33 cellular contexts compared by ENCODE assay signal in genomic region chr13:71811344-71811743, GRCh38. TPM values are rescaled to one million over a fixed set of nuclear protein-coding genes. Genes with fewer than 3 reads are reported as not detected.
"Had no signal": no experiment of that assay in that cellular context is flagged by ENCODE, and none has a peak within 500 bp of the region (broad histone marks: within the 10 kb centered on the region; RNA-seq: fewer than 3 reads in every experiment).

No MANE protein-coding gene starts in this region.

- H3K27me3 ChIP-seq: adrenal gland, body of pancreas, esophagus muscularis mucosa, foreskin keratinocyte, gastrocnemius medialis, heart right ventricle had no signal

- H3K9me3 ChIP-seq: adrenal gland, body of pancreas, esophagus muscularis mucosa, gastrocnemius medialis, heart right ventricle had no signal

- DNase-seq: activated CD4-positive, alpha-beta memory T cell treated with anti-CD3 and anti-CD28 coated beads for 36 hours; activated CD4-positive, alpha-beta T cell treated with anti-CD3 and anti-CD28 coated beads for 36 hours; activated CD4-positive, alpha-beta T cell treated with anti-CD3 and anti-CD28 coated beads, Interleukin-2, amount 10 ng/mL, durations not matched to agents 24 days and 14 days; activated CD4-positive, CD25-positive, alpha-beta regulatory T cell; activated CD4-positive, CD25-positive, alpha-beta regulatory T cell treated with anti-CD3 and anti-CD28 coated beads, Interleukin-2, amount 50 U/mL, for 72 hours; activated CD8-positive, alpha-beta memory T cell treated with anti-CD3 and anti-CD28 coated beads, Interleukin-2, amount 10 ng/mL, durations not matched to agents 7 days and 5 days; activated CD8-positive, alpha-beta memory T cell treated with anti-CD3 and anti-CD28 coated beads, Interleukin-2, amount 50 U/mL, for 4 hours; activated CD8-positive, alpha-beta T cell treated with anti-CD3 and anti-CD28 coated beads, Interleukin-2, amount 10 ng/mL, durations not matched to agents 7 days and 5 days; activated effector memory CD4-positive, alpha-beta T cell treated with anti-CD3 and anti-CD28 coated beads, Interleukin-2, amount 50 U/mL, for 16 hours; activated naive CD4-positive, alpha-beta T cell treated with anti-CD3 and anti-CD28 coated beads for 36 hours; activated naive CD8-positive, alpha-beta T cell treated with anti-CD3 and anti-CD28 coated beads for 36 hours; activated naive CD8-positive, alpha-beta T cell treated with anti-CD3 and anti-CD28 coated beads, Interleukin-2, amount 50 U/mL, for 24 hours; activated T-cell treated with anti-CD3 and anti-CD28 coated beads, Interleukin-2, amount 50 U/mL, for 1 hour; activated T-cell treated with anti-CD3 and anti-CD28 coated beads, Interleukin-2, amount 50 U/mL, for 48 hours; adrenal gland; amygdala; aorta; body of pancreas; caudate nucleus; cortex of kidney; effector CD8-positive, alpha-beta T cell; erythroblast; foreskin keratinocyte; gastrocnemius medialis; heart right ventricle; T-helper 2 cell had no signal

- H3K4me3 ChIP-seq: adrenal gland, body of pancreas, esophagus muscularis mucosa, gastrocnemius medialis, heart right ventricle had no signal

- H3K27me3 Mint-ChIP-seq: activated CD4-positive, alpha-beta memory T cell treated with anti-CD3 and anti-CD28 coated beads for 36 hours; activated CD4-positive, alpha-beta T cell treated with anti-CD3 and anti-CD28 coated beads for 36 hours; activated CD4-positive, alpha-beta T cell treated with anti-CD3 and anti-CD28 coated beads, Interleukin-2, amount 10 ng/mL, durations not matched to agents 24 days and 14 days; activated CD8-positive, alpha-beta memory T cell treated with anti-CD3 and anti-CD28 coated beads, Interleukin-2, amount 10 ng/mL, durations not matched to agents 7 days and 5 days; activated naive CD4-positive, alpha-beta T cell treated with anti-CD3 and anti-CD28 coated beads, Interleukin-2, amount 50 U/mL, for 24 hours; activated naive CD8-positive, alpha-beta T cell treated with anti-CD3 and anti-CD28 coated beads for 36 hours; activated naive CD8-positive, alpha-beta T cell treated with anti-CD3 and anti-CD28 coated beads, Interleukin-2, amount 50 U/mL, for 24 hours had no signal

- H3K9me3 Mint-ChIP-seq: activated CD4-positive, alpha-beta memory T cell treated with anti-CD3 and anti-CD28 coated beads for 36 hours; activated CD4-positive, alpha-beta T cell treated with anti-CD3 and anti-CD28 coated beads, Interleukin-2, amount 10 ng/mL, durations not matched to agents 24 days and 14 days; activated naive CD4-positive, alpha-beta T cell treated with anti-CD3 and anti-CD28 coated beads for 36 hours; activated naive CD4-positive, alpha-beta T cell treated with anti-CD3 and anti-CD28 coated beads, Interleukin-2, amount 50 U/mL, for 24 hours; activated naive CD8-positive, alpha-beta T cell treated with anti-CD3 and anti-CD28 coated beads for 36 hours; activated naive CD8-positive, alpha-beta T cell treated with anti-CD3 and anti-CD28 coated beads, Interleukin-2, amount 50 U/mL, for 24 hours; activated T-helper 1 cell treated with anti-CD3 and anti-CD28 coated beads, Interleukin-12 subunit alpha, Interleukin-12 subunit beta, Interleukin-2, Interleukin-4 antibody, amounts not matched to agents 30 ng/mL and 10 ng/mL and 1 ng/mL, durations not matched to agents 14 hours and 24 hours and 36 hours; activated T-helper 2 cell treated with anti-CD3 and anti-CD28 coated beads, Interferon-gamma antibody, Interleukin-2, Interleukin-4, amounts not matched to agents 10 μg/mL and 5 μg/mL and 100 μg/mL, durations not matched to agents 14 hours and 24 hours and 36 hours had no signal

- H3K4me3 Mint-ChIP-seq: activated CD4-positive, alpha-beta memory T cell treated with anti-CD3 and anti-CD28 coated beads for 36 hours; activated CD4-positive, alpha-beta T cell treated with anti-CD3 and anti-CD28 coated beads for 36 hours; activated CD4-positive, alpha-beta T cell treated with anti-CD3 and anti-CD28 coated beads, Interleukin-2, amount 10 ng/mL, durations not matched to agents 24 days and 14 days; activated CD8-positive, alpha-beta memory T cell treated with anti-CD3 and anti-CD28 coated beads, Interleukin-2, amount 10 ng/mL, durations not matched to agents 7 days and 5 days; activated CD8-positive, alpha-beta T cell treated with anti-CD3 and anti-CD28 coated beads, Interleukin-2, amount 10 ng/mL, durations not matched to agents 7 days and 5 days; activated naive CD4-positive, alpha-beta T cell treated with anti-CD3 and anti-CD28 coated beads for 36 hours; activated naive CD4-positive, alpha-beta T cell treated with anti-CD3 and anti-CD28 coated beads, Interleukin-2, amount 50 U/mL, for 24 hours; activated naive CD8-positive, alpha-beta T cell treated with anti-CD3 and anti-CD28 coated beads for 36 hours; activated naive CD8-positive, alpha-beta T cell treated with anti-CD3 and anti-CD28 coated beads, Interleukin-2, amount 50 U/mL, for 24 hours; activated T-helper 1 cell treated with anti-CD3 and anti-CD28 coated beads, Interleukin-12 subunit alpha, Interleukin-12 subunit beta, Interleukin-2, Interleukin-4 antibody, amounts not matched to agents 30 ng/mL and 10 ng/mL and 1 ng/mL, durations not matched to agents 14 hours and 24 hours and 36 hours had no signal

- H3K36me3 Mint-ChIP-seq: activated CD4-positive, alpha-beta memory T cell treated with anti-CD3 and anti-CD28 coated beads for 36 hours; activated CD8-positive, alpha-beta memory T cell treated with anti-CD3 and anti-CD28 coated beads, Interleukin-2, amount 10 ng/mL, durations not matched to agents 7 days and 5 days; activated naive CD4-positive, alpha-beta T cell treated with anti-CD3 and anti-CD28 coated beads, Interleukin-2, amount 50 U/mL, for 24 hours; activated naive CD8-positive, alpha-beta T cell treated with anti-CD3 and anti-CD28 coated beads for 36 hours had no signal

- H3K4me1 ChIP-seq: adrenal gland, body of pancreas, esophagus muscularis mucosa, foreskin keratinocyte, gastrocnemius medialis had no signal

- H3K4me1 Mint-ChIP-seq: activated CD4-positive, alpha-beta T cell treated with anti-CD3 and anti-CD28 coated beads for 36 hours; activated CD4-positive, alpha-beta T cell treated with anti-CD3 and anti-CD28 coated beads, Interleukin-2, amount 10 ng/mL, durations not matched to agents 24 days and 14 days; activated CD8-positive, alpha-beta memory T cell treated with anti-CD3 and anti-CD28 coated beads, Interleukin-2, amount 10 ng/mL, durations not matched to agents 7 days and 5 days; activated naive CD4-positive, alpha-beta T cell treated with anti-CD3 and anti-CD28 coated beads, Interleukin-2, amount 50 U/mL, for 24 hours; activated naive CD8-positive, alpha-beta T cell treated with anti-CD3 and anti-CD28 coated beads for 36 hours; activated naive CD8-positive, alpha-beta T cell treated with anti-CD3 and anti-CD28 coated beads, Interleukin-2, amount 50 U/mL, for 24 hours had no signal

- ATAC-seq: activated CD4-positive, alpha-beta T cell treated with anti-CD3 and anti-CD28 coated beads for 36 hours; activated CD8-positive, alpha-beta memory T cell treated with anti-CD3 and anti-CD28 coated beads, Interleukin-2, amount 10 ng/mL, durations not matched to agents 7 days and 5 days; activated CD8-positive, alpha-beta T cell treated with anti-CD3 and anti-CD28 coated beads, Interleukin-2, amount 10 ng/mL, durations not matched to agents 7 days and 5 days; activated naive CD8-positive, alpha-beta T cell treated with anti-CD3 and anti-CD28 coated beads, Interleukin-2, amount 50 U/mL, for 24 hours; body of pancreas; foreskin keratinocyte; gastrocnemius medialis; heart right ventricle had no signal

- H3K36me3 ChIP-seq: adrenal gland, esophagus muscularis mucosa, gastrocnemius medialis, heart right ventricle had no signal

- H3K27ac ChIP-seq: adrenal gland, body of pancreas, esophagus muscularis mucosa, foreskin keratinocyte, gastrocnemius medialis, heart right ventricle had no signal

- FAIRE-seq: colon had no signal

- H3K27ac Mint-ChIP-seq: activated CD4-positive, alpha-beta memory T cell treated with anti-CD3 and anti-CD28 coated beads for 36 hours; activated CD4-positive, alpha-beta T cell treated with anti-CD3 and anti-CD28 coated beads for 36 hours; activated CD4-positive, alpha-beta T cell treated with anti-CD3 and anti-CD28 coated beads, Interleukin-2, amount 10 ng/mL, durations not matched to agents 24 days and 14 days; activated CD8-positive, alpha-beta memory T cell treated with anti-CD3 and anti-CD28 coated beads, Interleukin-2, amount 10 ng/mL, durations not matched to agents 7 days and 5 days; activated CD8-positive, alpha-beta T cell treated with anti-CD3 and anti-CD28 coated beads, Interleukin-2, amount 10 ng/mL, durations not matched to agents 7 days and 5 days; activated naive CD4-positive, alpha-beta T cell treated with anti-CD3 and anti-CD28 coated beads for 36 hours; activated naive CD4-positive, alpha-beta T cell treated with anti-CD3 and anti-CD28 coated beads, Interleukin-2, amount 50 U/mL, for 24 hours; activated naive CD8-positive, alpha-beta T cell treated with anti-CD3 and anti-CD28 coated beads for 36 hours; activated naive CD8-positive, alpha-beta T cell treated with anti-CD3 and anti-CD28 coated beads, Interleukin-2, amount 50 U/mL, for 24 hours; activated T-helper 1 cell treated with anti-CD3 and anti-CD28 coated beads, Interleukin-12 subunit alpha, Interleukin-12 subunit beta, Interleukin-2, Interleukin-4 antibody, amounts not matched to agents 30 ng/mL and 10 ng/mL and 1 ng/mL, durations not matched to agents 14 hours and 24 hours and 36 hours; activated T-helper 2 cell treated with anti-CD3 and anti-CD28 coated beads, Interferon-gamma antibody, Interleukin-2, Interleukin-4, amounts not matched to agents 10 μg/mL and 5 μg/mL and 100 μg/mL, durations not matched to agents 14 hours and 24 hours and 36 hours had no signal

RNA-seq across cellular contexts. Expression of gene DACH1, which starts 55.7 kb away (rescaled TPM):
- total RNA-seq: activated CD4-positive, alpha-beta memory T cell treated with anti-CD3 and anti-CD28 coated beads for 36 hours; activated CD4-positive, alpha-beta T cell treated with anti-CD3 and anti-CD28 coated beads, Interleukin-2, amount 10 ng/mL, durations not matched to agents 24 days and 14 days; activated CD8-positive, alpha-beta memory T cell treated with anti-CD3 and anti-CD28 coated beads for 36 hours; activated CD8-positive, alpha-beta memory T cell treated with anti-CD3 and anti-CD28 coated beads, Interleukin-2, amount 10 ng/mL, durations not matched to agents 7 days and 5 days; activated CD8-positive, alpha-beta T cell treated with anti-CD3 and anti-CD28 coated beads, Interleukin-2, amount 10 ng/mL, durations not matched to agents 7 days and 5 days; activated naive CD4-positive, alpha-beta T cell treated with anti-CD3 and anti-CD28 coated beads for 36 hours; activated naive CD8-positive, alpha-beta T cell treated with anti-CD3 and anti-CD28 coated beads for 36 hours; activated T-helper 1 cell treated with anti-CD3 and anti-CD28 coated beads, Interleukin-12 subunit alpha, Interleukin-12 subunit beta, Interleukin-2, Interleukin-4 antibody, amounts not matched to agents 30 ng/mL and 10 ng/mL and 1 ng/mL, durations not matched to agents 14 hours and 24 hours and 36 hours; activated T-helper 2 cell treated with anti-CD3 and anti-CD28 coated beads, Interferon-gamma antibody, Interleukin-2, Interleukin-4, amounts not matched to agents 10 μg/mL and 5 μg/mL and 100 μg/mL, durations not matched to agents 14 hours and 24 hours and 36 hours; foreskin keratinocyte; T-helper 1 cell treated with Interleukin-12 subunit alpha and Interleukin-12 subunit beta and Interleukin-4 antibody, amounts not matched to agents 30 ng/mL and 1 ng/mL, for 36 hours had no signal
